In the genomic region with DNA sequence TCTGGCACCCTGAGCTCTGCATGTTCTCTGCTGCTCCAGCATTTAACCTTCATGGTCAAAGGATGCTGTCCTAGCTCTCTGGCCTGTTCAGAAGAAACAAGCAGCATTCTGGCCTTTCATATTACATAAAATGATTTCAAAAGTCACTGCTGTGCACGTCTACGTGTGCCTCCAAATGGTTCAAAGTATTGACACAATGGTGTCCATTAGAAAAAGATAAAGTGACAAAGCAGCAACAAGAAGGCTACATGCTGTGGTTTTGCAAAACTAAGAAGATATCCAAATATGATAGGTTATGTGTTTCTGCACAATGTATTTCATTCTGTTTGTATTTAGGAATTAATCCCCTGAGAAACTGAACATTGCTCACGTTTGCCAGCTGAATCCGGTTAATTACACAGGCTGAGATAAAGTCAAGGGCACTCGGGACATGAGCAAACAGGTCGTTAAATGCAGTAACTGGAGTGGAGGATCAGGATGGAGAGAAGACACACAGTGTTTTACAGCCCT, we compare ENCODE assay signal across 1 cellular context.
A peak's percentile ranks its signal among the peaks of the same experiment; 100 is the strongest.
TF ChIP-seq lines count a peak whose summit lies in the region.

No MANE protein-coding gene starts in this region.

TF ChIP-seq in HepG2, 621 proteins besides CTCF, POLR2A, EP300 and RAD21 (continued from another document and continues in another):
- TF ChIP-seq, protein P1, sequence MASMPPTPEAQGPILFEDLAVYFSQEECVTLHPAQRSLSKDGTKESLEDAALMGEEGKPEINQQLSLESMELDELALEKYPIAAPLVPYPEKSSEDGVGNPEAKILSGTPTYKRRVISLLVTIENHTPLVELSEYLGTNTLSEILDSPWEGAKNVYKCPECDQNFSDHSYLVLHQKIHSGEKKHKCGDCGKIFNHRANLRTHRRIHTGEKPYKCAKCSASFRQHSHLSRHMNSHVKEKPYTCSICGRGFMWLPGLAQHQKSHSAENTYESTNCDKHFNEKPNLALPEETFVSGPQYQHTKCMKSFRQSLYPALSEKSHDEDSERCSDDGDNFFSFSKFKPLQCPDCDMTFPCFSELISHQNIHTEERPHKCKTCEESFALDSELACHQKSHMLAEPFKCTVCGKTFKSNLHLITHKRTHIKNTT (CRISPR knock-in tag; IDR thresholded peaks at IDR 0.05): no peak
- TF ChIP-seq RARG (CRISPR knock-in tag; IDR thresholded peaks at IDR 0.05; ENCODE audit: low read depth) (no peak), ZNF543 (CRISPR knock-in tag; IDR thresholded peaks at IDR 0.05) (0 out of 2 replicates have a peak, but pooled peaks have one; percentile 40), ASH2L (IDR thresholded peaks at IDR 0.05; ENCODE audit: insufficient read length, low read depth, low read length) (no peak), NFIC (IDR thresholded peaks at IDR 0.05; ENCODE audit: low read length) (0 out of 2 replicates have a peak, but pooled peaks have one; percentile 42), ETV5 (CRISPR knock-in tag; IDR thresholded peaks at IDR 0.05; ENCODE audit: borderline replicate concordance) (peak; percentile 54; the same call in 1 of the 2 replicates), PITX1 (CRISPR knock-in tag; IDR thresholded peaks at IDR 0.05) (peak; percentile 95), LCORL (IDR thresholded peaks at IDR 0.05) (no peak), LCORL (CRISPR knock-in tag; IDR thresholded peaks at IDR 0.05) (peak; percentile 48; the same call in 1 of the 2 replicates), NCOA2 (CRISPR knock-in tag; IDR thresholded peaks at IDR 0.05) (peak; percentile 69), SKI (IDR thresholded peaks at IDR 0.05; ENCODE audit: partially characterized antibody) (no peak), SOX5 (CRISPR knock-in tag; IDR thresholded peaks at IDR 0.05; ENCODE audit: borderline replicate concordance) (peak; percentile 47; the same call in 1 of the 2 replicates), ARNT (IDR thresholded peaks at IDR 0.05) (no peak), ZNF282 (IDR thresholded peaks at IDR 0.05; ENCODE audit: partially characterized antibody) (no peak), SOX13 (IDR thresholded peaks at IDR 0.05) (no peak), SOX13 (CRISPR knock-in tag; conservative IDR thresholded peaks at IDR 0.05 in 1 of 2, IDR thresholded peaks at IDR 0.05 in 1 of 2) (peak in 1 of 2 experiments; percentile 68; a peak in 2 of 4 replicates), ZNF546 (CRISPR knock-in tag; conservative IDR thresholded peaks at IDR 0.05) (no peak), EHMT2 (IDR thresholded peaks at IDR 0.05; ENCODE audit: borderline replicate concordance, low read depth, low read length) (peak; percentile 38; the same call in 1 of the 2 replicates), HMG20A (CRISPR knock-in tag; IDR thresholded peaks at IDR 0.05; ENCODE audit: borderline replicate concordance) (peak; percentile 23; the same call in 1 of the 2 replicates), POGZ (CRISPR knock-in tag; IDR thresholded peaks at IDR 0.05) (peak; percentile 58; the same call in 1 of the 2 replicates), CCAR2 (optimal IDR thresholded peaks at IDR 0.05; ENCODE audit: low read depth, low read length) (no peak), MAZ (IDR thresholded peaks at IDR 0.05; ENCODE audit: borderline replicate concordance, low read depth, low read length) (no peak), MAZ (CRISPR knock-in tag; IDR thresholded peaks at IDR 0.05; ENCODE audit: low read depth) (no peak), ARNTL (CRISPR knock-in tag; IDR thresholded peaks at IDR 0.05) (peak; percentile 49; the same call in 1 of the 2 replicates), ATM (IDR thresholded peaks at IDR 0.05; ENCODE audit: borderline replicate concordance) (no peak)
- TF ChIP-seq, protein P2, sequence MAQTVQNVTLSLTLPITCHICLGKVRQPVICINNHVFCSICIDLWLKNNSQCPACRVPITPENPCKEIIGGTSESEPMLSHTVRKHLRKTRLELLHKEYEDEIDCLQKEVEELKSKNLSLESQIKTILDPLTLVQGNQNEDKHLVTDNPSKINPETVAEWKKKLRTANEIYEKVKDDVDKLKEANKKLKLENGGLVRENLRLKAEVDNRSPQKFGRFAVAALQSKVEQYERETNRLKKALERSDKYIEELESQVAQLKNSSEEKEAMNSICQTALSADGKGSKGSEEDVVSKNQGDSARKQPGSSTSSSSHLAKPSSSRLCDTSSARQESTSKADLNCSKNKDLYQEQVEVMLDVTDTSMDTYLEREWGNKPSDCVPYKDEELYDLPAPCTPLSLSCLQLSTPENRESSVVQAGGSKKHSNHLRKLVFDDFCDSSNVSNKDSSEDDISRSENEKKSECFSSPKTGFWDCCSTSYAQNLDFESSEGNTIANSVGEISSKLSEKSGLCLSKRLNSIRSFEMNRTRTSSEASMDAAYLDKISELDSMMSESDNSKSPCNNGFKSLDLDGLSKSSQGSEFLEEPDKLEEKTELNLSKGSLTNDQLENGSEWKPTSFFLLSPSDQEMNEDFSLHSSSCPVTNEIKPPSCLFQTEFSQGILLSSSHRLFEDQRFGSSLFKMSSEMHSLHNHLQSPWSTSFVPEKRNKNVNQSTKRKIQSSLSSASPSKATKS (CRISPR knock-in tag; IDR thresholded peaks at IDR 0.05): no peak
- TF ChIP-seq, protein P3, sequence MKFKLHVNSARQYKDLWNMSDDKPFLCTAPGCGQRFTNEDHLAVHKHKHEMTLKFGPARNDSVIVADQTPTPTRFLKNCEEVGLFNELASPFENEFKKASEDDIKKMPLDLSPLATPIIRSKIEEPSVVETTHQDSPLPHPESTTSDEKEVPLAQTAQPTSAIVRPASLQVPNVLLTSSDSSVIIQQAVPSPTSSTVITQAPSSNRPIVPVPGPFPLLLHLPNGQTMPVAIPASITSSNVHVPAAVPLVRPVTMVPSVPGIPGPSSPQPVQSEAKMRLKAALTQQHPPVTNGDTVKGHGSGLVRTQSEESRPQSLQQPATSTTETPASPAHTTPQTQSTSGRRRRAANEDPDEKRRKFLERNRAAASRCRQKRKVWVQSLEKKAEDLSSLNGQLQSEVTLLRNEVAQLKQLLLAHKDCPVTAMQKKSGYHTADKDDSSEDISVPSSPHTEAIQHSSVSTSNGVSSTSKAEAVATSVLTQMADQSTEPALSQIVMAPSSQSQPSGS (CRISPR knock-in tag; IDR thresholded peaks at IDR 0.05): peak; percentile 46; the same call in 1 of the 2 replicates
- TF ChIP-seq, protein P4, sequence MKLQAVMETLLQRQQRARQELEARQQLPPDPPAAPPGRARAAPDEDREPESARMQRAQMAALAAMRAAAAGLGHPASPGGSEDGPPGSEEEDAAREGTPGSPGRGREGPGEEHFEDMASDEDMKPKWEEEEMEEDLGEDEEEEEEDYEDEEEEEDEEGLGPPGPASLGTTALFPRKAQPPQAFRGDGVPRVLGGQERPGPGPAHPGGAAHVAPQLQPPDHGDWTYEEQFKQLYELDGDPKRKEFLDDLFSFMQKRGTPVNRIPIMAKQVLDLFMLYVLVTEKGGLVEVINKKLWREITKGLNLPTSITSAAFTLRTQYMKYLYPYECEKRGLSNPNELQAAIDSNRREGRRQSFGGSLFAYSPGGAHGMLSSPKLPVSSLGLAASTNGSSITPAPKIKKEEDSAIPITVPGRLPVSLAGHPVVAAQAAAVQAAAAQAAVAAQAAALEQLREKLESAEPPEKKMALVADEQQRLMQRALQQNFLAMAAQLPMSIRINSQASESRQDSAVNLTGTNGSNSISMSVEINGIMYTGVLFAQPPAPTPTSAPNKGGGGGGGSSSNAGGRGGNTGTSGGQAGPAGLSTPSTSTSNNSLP (IDR thresholded peaks at IDR 0.05; ENCODE audit: low read depth, low read length): peak; percentile 20; the same call in 1 of the 2 replicates
- TF ChIP-seq, protein P5, sequence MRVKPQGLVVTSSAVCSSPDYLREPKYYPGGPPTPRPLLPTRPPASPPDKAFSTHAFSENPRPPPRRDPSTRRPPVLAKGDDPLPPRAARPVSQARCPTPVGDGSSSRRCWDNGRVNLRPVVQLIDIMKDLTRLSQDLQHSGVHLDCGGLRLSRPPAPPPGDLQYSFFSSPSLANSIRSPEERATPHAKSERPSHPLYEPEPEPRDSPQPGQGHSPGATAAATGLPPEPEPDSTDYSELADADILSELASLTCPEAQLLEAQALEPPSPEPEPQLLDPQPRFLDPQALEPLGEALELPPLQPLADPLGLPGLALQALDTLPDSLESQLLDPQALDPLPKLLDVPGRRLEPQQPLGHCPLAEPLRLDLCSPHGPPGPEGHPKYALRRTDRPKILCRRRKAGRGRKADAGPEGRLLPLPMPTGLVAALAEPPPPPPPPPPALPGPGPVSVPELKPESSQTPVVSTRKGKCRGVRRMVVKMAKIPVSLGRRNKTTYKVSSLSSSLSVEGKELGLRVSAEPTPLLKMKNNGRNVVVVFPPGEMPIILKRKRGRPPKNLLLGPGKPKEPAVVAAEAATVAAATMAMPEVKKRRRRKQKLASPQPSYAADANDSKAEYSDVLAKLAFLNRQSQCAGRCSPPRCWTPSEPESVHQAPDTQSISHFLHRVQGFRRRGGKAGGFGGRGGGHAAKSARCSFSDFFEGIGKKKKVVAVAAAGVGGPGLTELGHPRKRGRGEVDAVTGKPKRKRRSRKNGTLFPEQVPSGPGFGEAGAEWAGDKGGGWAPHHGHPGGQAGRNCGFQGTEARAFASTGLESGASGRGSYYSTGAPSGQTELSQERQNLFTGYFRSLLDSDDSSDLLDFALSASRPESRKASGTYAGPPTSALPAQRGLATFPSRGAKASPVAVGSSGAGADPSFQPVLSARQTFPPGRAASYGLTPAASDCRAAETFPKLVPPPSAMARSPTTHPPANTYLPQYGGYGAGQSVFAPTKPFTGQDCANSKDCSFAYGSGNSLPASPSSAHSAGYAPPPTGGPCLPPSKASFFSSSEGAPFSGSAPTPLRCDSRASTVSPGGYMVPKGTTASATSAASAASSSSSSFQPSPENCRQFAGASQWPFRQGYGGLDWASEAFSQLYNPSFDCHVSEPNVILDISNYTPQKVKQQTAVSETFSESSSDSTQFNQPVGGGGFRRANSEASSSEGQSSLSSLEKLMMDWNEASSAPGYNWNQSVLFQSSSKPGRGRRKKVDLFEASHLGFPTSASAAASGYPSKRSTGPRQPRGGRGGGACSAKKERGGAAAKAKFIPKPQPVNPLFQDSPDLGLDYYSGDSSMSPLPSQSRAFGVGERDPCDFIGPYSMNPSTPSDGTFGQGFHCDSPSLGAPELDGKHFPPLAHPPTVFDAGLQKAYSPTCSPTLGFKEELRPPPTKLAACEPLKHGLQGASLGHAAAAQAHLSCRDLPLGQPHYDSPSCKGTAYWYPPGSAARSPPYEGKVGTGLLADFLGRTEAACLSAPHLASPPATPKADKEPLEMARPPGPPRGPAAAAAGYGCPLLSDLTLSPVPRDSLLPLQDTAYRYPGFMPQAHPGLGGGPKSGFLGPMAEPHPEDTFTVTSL (CRISPR knock-in tag; IDR thresholded peaks at IDR 0.05; ENCODE audit: borderline replicate concordance): peak; percentile 90; the same call in 1 of the 2 replicates
- TF ChIP-seq, protein P6, sequence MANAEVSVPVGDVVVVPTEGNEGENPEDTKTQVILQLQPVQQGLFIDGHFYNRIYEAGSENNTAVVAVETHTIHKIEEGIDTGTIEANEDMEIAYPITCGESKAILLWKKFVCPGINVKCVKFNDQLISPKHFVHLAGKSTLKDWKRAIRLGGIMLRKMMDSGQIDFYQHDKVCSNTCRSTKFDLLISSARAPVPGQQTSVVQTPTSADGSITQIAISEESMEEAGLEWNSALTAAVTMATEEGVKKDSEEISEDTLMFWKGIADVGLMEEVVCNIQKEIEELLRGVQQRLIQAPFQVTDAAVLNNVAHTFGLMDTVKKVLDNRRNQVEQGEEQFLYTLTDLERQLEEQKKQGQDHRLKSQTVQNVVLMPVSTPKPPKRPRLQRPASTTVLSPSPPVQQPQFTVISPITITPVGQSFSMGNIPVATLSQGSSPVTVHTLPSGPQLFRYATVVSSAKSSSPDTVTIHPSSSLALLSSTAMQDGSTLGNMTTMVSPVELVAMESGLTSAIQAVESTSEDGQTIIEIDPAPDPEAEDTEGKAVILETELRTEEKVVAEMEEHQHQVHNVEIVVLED (CRISPR knock-in tag; IDR thresholded peaks at IDR 0.05; ENCODE audit: borderline replicate concordance): no peak
- TF ChIP-seq, protein P7, sequence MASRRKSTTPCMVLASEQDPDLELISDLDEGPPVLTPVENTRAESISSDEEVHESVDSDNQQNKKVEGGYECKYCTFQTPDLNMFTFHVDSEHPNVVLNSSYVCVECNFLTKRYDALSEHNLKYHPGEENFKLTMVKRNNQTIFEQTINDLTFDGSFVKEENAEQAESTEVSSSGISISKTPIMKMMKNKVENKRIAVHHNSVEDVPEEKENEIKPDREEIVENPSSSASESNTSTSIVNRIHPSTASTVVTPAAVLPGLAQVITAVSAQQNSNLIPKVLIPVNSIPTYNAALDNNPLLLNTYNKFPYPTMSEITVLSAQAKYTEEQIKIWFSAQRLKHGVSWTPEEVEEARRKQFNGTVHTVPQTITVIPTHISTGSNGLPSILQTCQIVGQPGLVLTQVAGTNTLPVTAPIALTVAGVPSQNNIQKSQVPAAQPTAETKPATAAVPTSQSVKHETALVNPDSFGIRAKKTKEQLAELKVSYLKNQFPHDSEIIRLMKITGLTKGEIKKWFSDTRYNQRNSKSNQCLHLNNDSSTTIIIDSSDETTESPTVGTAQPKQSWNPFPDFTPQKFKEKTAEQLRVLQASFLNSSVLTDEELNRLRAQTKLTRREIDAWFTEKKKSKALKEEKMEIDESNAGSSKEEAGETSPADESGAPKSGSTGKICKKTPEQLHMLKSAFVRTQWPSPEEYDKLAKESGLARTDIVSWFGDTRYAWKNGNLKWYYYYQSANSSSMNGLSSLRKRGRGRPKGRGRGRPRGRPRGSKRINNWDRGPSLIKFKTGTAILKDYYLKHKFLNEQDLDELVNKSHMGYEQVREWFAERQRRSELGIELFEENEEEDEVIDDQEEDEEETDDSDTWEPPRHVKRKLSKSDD (CRISPR knock-in tag; IDR thresholded peaks at IDR 0.05; ENCODE audit: low read depth): no peak
- TF ChIP-seq, protein P8, sequence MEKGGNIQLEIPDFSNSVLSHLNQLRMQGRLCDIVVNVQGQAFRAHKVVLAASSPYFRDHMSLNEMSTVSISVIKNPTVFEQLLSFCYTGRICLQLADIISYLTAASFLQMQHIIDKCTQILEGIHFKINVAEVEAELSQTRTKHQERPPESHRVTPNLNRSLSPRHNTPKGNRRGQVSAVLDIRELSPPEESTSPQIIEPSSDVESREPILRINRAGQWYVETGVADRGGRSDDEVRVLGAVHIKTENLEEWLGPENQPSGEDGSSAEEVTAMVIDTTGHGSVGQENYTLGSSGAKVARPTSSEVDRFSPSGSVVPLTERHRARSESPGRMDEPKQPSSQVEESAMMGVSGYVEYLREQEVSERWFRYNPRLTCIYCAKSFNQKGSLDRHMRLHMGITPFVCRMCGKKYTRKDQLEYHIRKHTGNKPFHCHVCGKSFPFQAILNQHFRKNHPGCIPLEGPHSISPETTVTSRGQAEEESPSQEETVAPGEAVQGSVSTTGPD (CRISPR knock-in tag; IDR thresholded peaks at IDR 0.05): no peak
- TF ChIP-seq, protein P9, sequence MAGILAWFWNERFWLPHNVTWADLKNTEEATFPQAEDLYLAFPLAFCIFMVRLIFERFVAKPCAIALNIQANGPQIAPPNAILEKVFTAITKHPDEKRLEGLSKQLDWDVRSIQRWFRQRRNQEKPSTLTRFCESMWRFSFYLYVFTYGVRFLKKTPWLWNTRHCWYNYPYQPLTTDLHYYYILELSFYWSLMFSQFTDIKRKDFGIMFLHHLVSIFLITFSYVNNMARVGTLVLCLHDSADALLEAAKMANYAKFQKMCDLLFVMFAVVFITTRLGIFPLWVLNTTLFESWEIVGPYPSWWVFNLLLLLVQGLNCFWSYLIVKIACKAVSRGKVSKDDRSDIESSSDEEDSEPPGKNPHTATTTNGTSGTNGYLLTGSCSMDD (CRISPR knock-in tag; IDR thresholded peaks at IDR 0.05): no peak
- TF ChIP-seq, protein P10, sequence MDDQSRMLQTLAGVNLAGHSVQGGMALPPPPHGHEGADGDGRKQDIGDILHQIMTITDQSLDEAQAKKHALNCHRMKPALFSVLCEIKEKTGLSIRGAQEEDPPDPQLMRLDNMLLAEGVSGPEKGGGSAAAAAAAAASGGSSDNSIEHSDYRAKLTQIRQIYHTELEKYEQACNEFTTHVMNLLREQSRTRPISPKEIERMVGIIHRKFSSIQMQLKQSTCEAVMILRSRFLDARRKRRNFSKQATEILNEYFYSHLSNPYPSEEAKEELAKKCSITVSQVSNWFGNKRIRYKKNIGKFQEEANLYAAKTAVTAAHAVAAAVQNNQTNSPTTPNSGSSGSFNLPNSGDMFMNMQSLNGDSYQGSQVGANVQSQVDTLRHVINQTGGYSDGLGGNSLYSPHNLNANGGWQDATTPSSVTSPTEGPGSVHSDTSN (CRISPR knock-in tag; IDR thresholded peaks at IDR 0.05; ENCODE audit: borderline replicate concordance): no peak
